ENCODE assay signal across 12 cellular contexts in the genomic region with DNA sequence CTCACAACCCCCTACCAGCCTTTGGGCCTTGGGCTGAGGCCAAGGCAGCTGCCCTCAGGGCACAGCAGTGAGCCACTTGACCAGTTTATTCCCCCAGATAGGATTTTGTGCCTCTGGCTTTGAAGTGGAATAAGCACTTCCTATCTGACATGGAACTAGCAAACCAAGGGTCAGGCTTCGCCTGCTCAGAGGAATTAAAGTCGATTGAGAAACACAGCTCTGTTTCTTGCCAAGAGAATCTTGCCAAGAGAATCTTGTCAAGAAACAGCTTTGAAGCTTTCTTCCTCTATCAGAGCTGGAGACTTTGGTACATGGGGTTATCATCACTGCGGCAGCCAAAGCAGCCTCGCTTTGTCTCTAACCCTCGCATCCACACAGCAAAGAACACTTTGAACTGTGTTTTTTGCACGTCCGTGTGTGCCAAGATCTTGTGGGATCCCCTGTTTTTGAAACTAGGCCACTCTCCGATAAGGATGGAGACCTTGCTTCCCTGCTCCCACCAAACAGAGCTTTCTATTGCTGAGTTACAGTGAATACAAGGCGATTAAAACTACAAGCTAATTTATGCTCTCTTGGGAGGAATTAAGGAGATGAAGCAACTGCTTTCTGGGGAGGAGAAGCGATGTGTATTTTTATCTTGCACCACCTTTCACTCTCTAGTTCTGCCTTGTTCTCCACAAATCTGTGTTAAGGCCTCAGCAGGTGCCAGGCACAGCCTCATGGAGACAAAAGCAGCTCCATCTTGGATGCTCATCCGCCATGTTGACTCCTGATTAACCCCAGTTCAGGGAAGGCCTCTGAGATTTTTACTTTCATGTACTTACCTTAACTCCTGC.
DNase-seq lines count a peak whose midpoint lies in the region; ATAC-seq and TF ChIP-seq lines count a peak whose summit lies in the region.
"Had no signal": no experiment of that assay in that cellular context is flagged by ENCODE, and none has a peak within 500 bp of the region (broad histone marks: within the 10 kb centered on the region; RNA-seq: fewer than 3 reads in every experiment).

No MANE protein-coding gene starts in this region.

- H3K4me1 ChIP-seq in hepatocyte (ENCODE audit: insufficient read depth) (peaks cover 37% of the 10 kb centered on the region), stomach (peaks cover 0 to 51% (median 14%) of the 10 kb centered on the region in 4 donors)

- H3K4me3 ChIP-seq in hepatocyte (no peak overlapping the region), stomach (no peak overlapping the region)

- intact Hi-C loops in stomach (cut with DNase I; ENCODE audit: low total_unique reads), result no loop called here

- no peaks in the 10 kb centered on the region for H3K36me3 ChIP-seq in hepatocyte (replicated peaks; ENCODE audit: insufficient read depth, low read depth)
- H3K36me3 ChIP-seq in stomach, result no peaks in the 10 kb centered on the region

- no peaks in the 10 kb centered on the region for H3K79me2 ChIP-seq in hepatocyte

- no peak for TF ChIP-seq EP300 in stomach (IDR thresholded peaks at IDR 0.05)

- TF ChIP-seq CTCF in hepatocyte (IDR thresholded peaks at IDR 0.05; ENCODE audit: poor library complexity) (no peak), stomach (IDR thresholded peaks at IDR 0.05) (no peak), RWPE1 (conservative IDR thresholded peaks at IDR 0.05; ENCODE audit: low read depth) (no peak)

- H3K27me3 Mint-ChIP-seq in T-helper 17 cell, result no peaks in the 10 kb centered on the region

- H4K20me1 ChIP-seq in hepatocyte (ENCODE audit: insufficient read depth, poor library complexity, severe bottlenecking), result no peaks in the 10 kb centered on the region

- DNase-seq in DMS153 (lab: John Stamatoyannopoulos, UW), result peak; percentile 15
- no peak for DNase-seq in DMS153 treated with DMSO at 0.1 percent for 48 hours (lab: John Stamatoyannopoulos, UW; ENCODE audit: unreplicated experiment)
- DNase-seq in T-helper 17 cell, result no peak
- peak; percentile 59 for DNase-seq in hepatocyte (ENCODE audit: low spot score)
- no peak for DNase-seq in stomach
- DNase-seq in RWPE1 (ENCODE audit: low spot score), result no peak
- no peak for DNase-seq in NCI-H187 (lab: John Stamatoyannopoulos, UW)
- DNase-seq: activated CD4-positive, alpha-beta T cell treated with anti-CD3 and anti-CD28 coated beads, Interleukin-2, amount 50 U/mL, for 1 hour; foreskin melanocyte; H7 had no signal

- peaks cover 13% of the 10 kb centered on the region for H3K4me1 Mint-ChIP-seq in T-helper 17 cell

- H3K9me3 ChIP-seq in T-helper 17 cell (ENCODE audit: control insufficient read depth, low read length, poor library complexity, severe bottlenecking) (no peaks in the 10 kb centered on the region), hepatocyte (ENCODE audit: low read depth) (no peaks in the 10 kb centered on the region), stomach (no peaks in the 10 kb centered on the region)

- H3K9me2 ChIP-seq in hepatocyte (replicated peaks; ENCODE audit: insufficient read depth), result no peaks in the 10 kb centered on the region

- H3K36me3 Mint-ChIP-seq in T-helper 17 cell (ENCODE audit: low read depth), result no peaks in the 10 kb centered on the region

- H3K27ac ChIP-seq in hepatocyte (peak overlapping the region; percentile 57), stomach (peak overlapping the region in 3 of 5 donors; percentile 14 to 79 (median 62)), RWPE1 (no peak overlapping the region)
- H3K27ac ChIP-seq: 22Rv1 had no signal

- ATAC-seq in T-helper 17 cell (no peak), GM21360 (IDR thresholded peaks at IDR 0.05; ENCODE audit: unreplicated experiment) (no peak)

- no peak overlapping the region for H3K4me3 Mint-ChIP-seq in T-helper 17 cell

- no peak overlapping the region for H2AFZ ChIP-seq in hepatocyte

- POLR2A ChIA-PET in RWPE1 (lab: Yijun Ruan, JAX; ENCODE audit: low non-redundant PET), result interaction anchor here (0.6 kb wide), 1 partner anchor 97 kb away, joined by 3 read pairs; no protein-coding TSS in a partner anchor

- no peak for TF ChIP-seq POLR2A in stomach (IDR thresholded peaks at IDR 0.05)

- peak overlapping the region; percentile 54 for H3K27ac Mint-ChIP-seq in T-helper 17 cell

- H3K27me3 ChIP-seq in hepatocyte, result no peaks in the 10 kb centered on the region
- H3K27me3 ChIP-seq in stomach, result no peaks in the 10 kb centered on the region

- H3K4me2 ChIP-seq in hepatocyte, result no peak overlapping the region

- WGBS in hepatocyte (ENCODE audit: low lambda C conversion rate, missing lambda C conversion rate), result 71% methylated on average over 11 of the region's 11 CpGs
- WGBS in stomach, 5 donors, result 64 to 74% (median 72%) methylated on average over 11 of the region's 11 CpGs

- CTCF ChIA-PET in RWPE1 (lab: Yijun Ruan, JAX), result no interaction called here

Comparison
In these comparisons a context has a peak if more than half of its experiments do, and no peak if none do; other contexts are left out.
1. DNase-seq: peak in DMS153 (single experiment) and hepatocyte (single experiment); none in DMS153 treated with DMSO at 0.1 percent for 48 hours (single experiment), T-helper 17 cell (0 of 3), stomach (single experiment), RWPE1 (single experiment) and NCI-H187 (0 of 2).